In genomic region chr7:40306025-40306424, GRCh38 we compare ENCODE assay signal across 24 cellular contexts.
A peak's percentile ranks its signal among the peaks of the same experiment; 100 is the strongest.
DNase-seq lines count a peak whose midpoint lies in the region; ATAC-seq, FAIRE-seq and TF ChIP-seq lines count a peak whose summit lies in the region.
"Had no signal": no experiment of that assay in that cellular context is flagged by ENCODE, and none has a peak within 500 bp of the region (broad histone marks: within the 10 kb centered on the region; RNA-seq: fewer than 3 reads in every experiment).

No MANE protein-coding gene starts in this region.

- WGBS in esophagus squamous epithelium, 2 donors: 65 to 75% methylated on average over 2 of the region's 2 CpGs

- no peaks in the 10 kb centered on the region for H4K20me1 ChIP-seq in astrocyte (ENCODE audit: insufficient read depth, low read length)
- no peaks in the 10 kb centered on the region for H4K20me1 ChIP-seq in endothelial cell of umbilical vein (replicated peaks; ENCODE audit: control insufficient read depth, extremely low read depth, insufficient read depth, low read length)
- no peaks in the 10 kb centered on the region for H4K20me1 ChIP-seq in osteoblast (ENCODE audit: insufficient read depth, low read length)

- H3K4me2 ChIP-seq in astrocyte (ENCODE audit: low read length) (peak overlapping the region; percentile 26), endothelial cell of umbilical vein (ENCODE audit: insufficient read depth, low read length) (no peak overlapping the region), osteoblast (ENCODE audit: insufficient read depth, low read length) (peak overlapping the region; percentile 36)

- FAIRE-seq in astrocyte (lab: Jason Lieb, UNC) (peak; percentile 86), endothelial cell of umbilical vein (lab: Jason Lieb, UNC) (no peak)
- FAIRE-seq: GM12878, GM18507, HTR-8/SVneo had no signal

- H3K27ac ChIP-seq in astrocyte (ENCODE audit: low read depth, low read length) (peak overlapping the region; percentile 71), endothelial cell of umbilical vein (ENCODE audit: insufficient read depth, low read depth, low read length) (peak overlapping the region; percentile 74), osteoblast (ENCODE audit: low read depth, low read length) (peak overlapping the region; percentile 72), esophagus squamous epithelium (no peak overlapping the region)
- H3K27ac ChIP-seq: GM23248 had no signal

- CTCF ChIA-PET in endothelial cell of umbilical vein (lab: Charles Lee): interaction anchor here (0.8 to 3.6 kb wide), 6 partner anchors 9 to 299 kb away, joined by 3 to 19 read pairs (median 4); no protein-coding TSS in a partner anchor

- no peak overlapping the region for H3K4me3 Mint-ChIP-seq in astrocyte (ENCODE audit: unreplicated experiment)
- H3K4me3 Mint-ChIP-seq: CD4-positive, alpha-beta T cell; IgD-negative memory B cell had no signal

- no TSS peak for BruUV-seq in endothelial cell of umbilical vein (replicated peaks; lab: Mats Ljungman, UMichigan)

- no peaks in the 10 kb centered on the region for H3K27me3 Mint-ChIP-seq in astrocyte (ENCODE audit: low read depth, unreplicated experiment)
- H3K27me3 Mint-ChIP-seq: IgD-negative memory B cell had no signal

- peaks cover 2% of the 10 kb centered on the region for H3K9me3 Mint-ChIP-seq in astrocyte (ENCODE audit: unreplicated experiment)
- H3K9me3 Mint-ChIP-seq: CD4-positive, alpha-beta T cell had no signal

- H3K27me3 ChIP-seq in astrocyte (ENCODE audit: insufficient read depth, low read length): no peaks in the 10 kb centered on the region
- no peaks in the 10 kb centered on the region for H3K27me3 ChIP-seq in endothelial cell of umbilical vein (ENCODE audit: control insufficient read depth in 2 of 2, insufficient read depth in 2 of 2, low read length in 2 of 2)
- no peaks in the 10 kb centered on the region for H3K27me3 ChIP-seq in osteoblast (ENCODE audit: insufficient read depth, low read length)
- no peaks in the 10 kb centered on the region for H3K27me3 ChIP-seq in esophagus squamous epithelium

- H3K79me2 ChIP-seq in astrocyte (ENCODE audit: insufficient read depth, low read length): no peaks in the 10 kb centered on the region
- H3K79me2 ChIP-seq in endothelial cell of umbilical vein (ENCODE audit: control insufficient read depth, insufficient read depth, low read length): no peaks in the 10 kb centered on the region
- no peaks in the 10 kb centered on the region for H3K79me2 ChIP-seq in osteoblast (ENCODE audit: insufficient read depth, low read length)

- peaks cover 39% of the 10 kb centered on the region for H3K4me1 Mint-ChIP-seq in astrocyte (ENCODE audit: low read depth, unreplicated experiment)

- H3K4me1 ChIP-seq in astrocyte (ENCODE audit: insufficient read depth, low read length) (peaks cover 42% of the 10 kb centered on the region), endothelial cell of umbilical vein (ENCODE audit: control insufficient read depth, extremely low read depth, insufficient read depth, low read length) (peaks cover 55% of the 10 kb centered on the region), osteoblast (ENCODE audit: insufficient read depth, low read length) (peaks cover 45% of the 10 kb centered on the region), esophagus squamous epithelium (no peaks in the 10 kb centered on the region)
- H3K4me1 ChIP-seq: Caco-2, HAP-1 had no signal

- no peak overlapping the region for H2AFZ ChIP-seq in astrocyte (ENCODE audit: low read depth, low read length)
- H2AFZ ChIP-seq in endothelial cell of umbilical vein (ENCODE audit: low read depth, low read length): peak overlapping the region; percentile 28
- no peak overlapping the region for H2AFZ ChIP-seq in osteoblast (ENCODE audit: low read length)
- H2AFZ ChIP-seq: GM23248 had no signal

- intact Hi-C loops in endothelial cell of umbilical vein (cut with micrococcal nuclease): loop anchor here (1.0 kb wide), 1 partner anchor 9 kb away; no protein-coding TSS in a partner anchor
- intact Hi-C loops in esophagus squamous epithelium (cut with DNase I): no loop called here
- intact Hi-C loops in left colon (cut with DNase I, micrococcal nuclease): no loop called here

- dilution Hi-C loops in endothelial cell of umbilical vein (cut with MboI; ENCODE audit: extremely low pct_ligation_motif_present, low sequenced_read_pairs): no loop called here

- in situ Hi-C loops in Caki2 (cut with HindIII; ENCODE audit: low pct_unique_long_range_greater_than_20kb, low sequenced_read_pairs): no loop called here

- H3K9ac ChIP-seq in astrocyte (ENCODE audit: low read length) (peak overlapping the region; percentile 54), endothelial cell of umbilical vein (replicated peaks; ENCODE audit: extremely low read depth, insufficient read depth, low read length) (no peak overlapping the region)
- H3K9ac ChIP-seq: GM23248 had no signal

- H3K36me3 Mint-ChIP-seq in astrocyte (ENCODE audit: low read depth, unreplicated experiment): no peaks in the 10 kb centered on the region
- H3K36me3 Mint-ChIP-seq: IgD-negative memory B cell had no signal

- H3K4me3 ChIP-seq in astrocyte (ENCODE audit: insufficient read depth, low read depth, low read length) (no peak overlapping the region), endothelial cell of umbilical vein (replicated peaks in 1 of 3; ENCODE audit: insufficient read depth in 1 of 3, low read depth in 1 of 3, low read length in 3 of 3) (no peak overlapping the region), osteoblast (ENCODE audit: insufficient read depth, low read length) (no peak overlapping the region), esophagus squamous epithelium (no peak overlapping the region)
- H3K4me3 ChIP-seq: GM12878, GM23248, HAP-1 had no signal

- TF ChIP-seq CTCF in astrocyte (IDR thresholded peaks at IDR 0.05; ENCODE audit: insufficient read depth, low read depth, low read length): no peak
- TF ChIP-seq CTCF in endothelial cell of umbilical vein (IDR thresholded peaks at IDR 0.05; ENCODE audit: extremely low read depth in 1 of 2, insufficient read depth in 1 of 2, low read depth in 1 of 2, low read length in 2 of 2): no peak
- no peak for TF ChIP-seq CTCF in osteoblast (IDR thresholded peaks at IDR 0.05; ENCODE audit: extremely low read depth, low read depth, low read length)
- TF ChIP-seq CTCF in esophagus squamous epithelium (IDR thresholded peaks at IDR 0.05): no peak

- TF ChIP-seq POLR2A in endothelial cell of umbilical vein (IDR thresholded peaks at IDR 0.05; ENCODE audit: low read depth, low read length) (no peak), esophagus squamous epithelium (IDR thresholded peaks at IDR 0.05) (no peak)

- no peak for ATAC-seq in left colon
- ATAC-seq: GM12878 had no signal

- POLR2A ChIA-PET in endothelial cell of umbilical vein (lab: Charles Lee): no interaction called here

- H3K9me1 ChIP-seq in endothelial cell of umbilical vein (replicated peaks; ENCODE audit: control insufficient read depth, extremely low read depth, insufficient read depth, low read length): no peaks in the 10 kb centered on the region

- DNase-seq in Caki2 (ENCODE audit: low read depth) (peak; percentile 17), astrocyte (ENCODE audit: low read depth) (peak; percentile 37), endothelial cell of umbilical vein (ENCODE audit: low read depth, low spot score) (peak; percentile 69), osteoblast (ENCODE audit: insufficient read length, low spot score, missing footprints) (no peak), foreskin melanocyte (no peak), esophagus squamous epithelium (lab: John Stamatoyannopoulos, UW) (no peak), NK-92 (lab: John Stamatoyannopoulos, UW; ENCODE audit: unreplicated experiment) (no peak), left colon (no peak)
- DNase-seq: Caco-2; CD4-positive, alpha-beta T cell; Karpas-422; MM.1S; NCI-H1105; NCI-H1694; NCI-H2107; NCI-H510A; NCI-H82; SHP77 had no signal

- H3K27ac Mint-ChIP-seq in astrocyte (ENCODE audit: unreplicated experiment): peak overlapping the region; percentile 43
- H3K27ac Mint-ChIP-seq: CD4-positive, alpha-beta T cell; IgD-negative memory B cell had no signal

- H3K36me3 ChIP-seq in astrocyte (ENCODE audit: insufficient read depth, low read length) (no peaks in the 10 kb centered on the region), endothelial cell of umbilical vein (ENCODE audit: control insufficient read depth in 2 of 2, extremely low read depth in 1 of 2, insufficient read depth in 2 of 2, low read length in 2 of 2) (no peaks in the 10 kb centered on the region), osteoblast (ENCODE audit: insufficient read depth, low read length) (no peaks in the 10 kb centered on the region), esophagus squamous epithelium (no peaks in the 10 kb centered on the region)
- H3K36me3 ChIP-seq: HAP-1 had no signal

- H3K9me3 ChIP-seq in astrocyte (ENCODE audit: insufficient read depth, low read depth, low read length) (no peaks in the 10 kb centered on the region), endothelial cell of umbilical vein (replicated peaks; ENCODE audit: control insufficient read depth, insufficient read depth, low read length) (no peaks in the 10 kb centered on the region), osteoblast (ENCODE audit: low read depth, low read length) (no peaks in the 10 kb centered on the region), esophagus squamous epithelium (no peaks in the 10 kb centered on the region)
- H3K9me3 ChIP-seq: Caco-2, HAP-1 had no signal

TF ChIP-seq in endothelial cell of umbilical vein, 7 proteins besides CTCF, POLR2A, EP300 and RAD21:
- TF ChIP-seq JUN (IDR thresholded peaks at IDR 0.05; ENCODE audit: borderline replicate concordance, insufficient read depth, insufficient read length, low read depth) (no peak), POLR2AphosphoS5 (IDR thresholded peaks at IDR 0.05; ENCODE audit: insufficient read depth, low read depth, low read length) (no peak), FOS (IDR thresholded peaks at IDR 0.05; ENCODE audit: borderline replicate concordance, insufficient read depth, low read length) (no peak), EZH2 (IDR thresholded peaks at IDR 0.05; ENCODE audit: borderline replicate concordance, low read depth, low read length, severe bottlenecking) (no peak), MAX (IDR thresholded peaks at IDR 0.05; ENCODE audit: insufficient read depth, insufficient read length) (no peak), GATA2 (IDR thresholded peaks at IDR 0.05; ENCODE audit: insufficient read depth, insufficient read length, low read depth, low read length) (no peak), MYC (IDR thresholded peaks at IDR 0.05; ENCODE audit: low read depth, low read length) (no peak)

Comparison
In these comparisons a context has a peak if more than half of its experiments do, and no peak if none do; other contexts are left out.
1. DNase-seq: peak in Caki2 (single experiment), astrocyte (single experiment) and endothelial cell of umbilical vein (single experiment); none in osteoblast (single experiment), foreskin melanocyte (single experiment), esophagus squamous epithelium (single experiment), NK-92 (single experiment) and left colon (0 of 2).
2. H3K27ac ChIP-seq: peak in astrocyte (single experiment), endothelial cell of umbilical vein (single experiment) and osteoblast (single experiment); none in esophagus squamous epithelium (0 of 4).